ENCODE assay signal across 18 cellular contexts in the genomic region with DNA sequence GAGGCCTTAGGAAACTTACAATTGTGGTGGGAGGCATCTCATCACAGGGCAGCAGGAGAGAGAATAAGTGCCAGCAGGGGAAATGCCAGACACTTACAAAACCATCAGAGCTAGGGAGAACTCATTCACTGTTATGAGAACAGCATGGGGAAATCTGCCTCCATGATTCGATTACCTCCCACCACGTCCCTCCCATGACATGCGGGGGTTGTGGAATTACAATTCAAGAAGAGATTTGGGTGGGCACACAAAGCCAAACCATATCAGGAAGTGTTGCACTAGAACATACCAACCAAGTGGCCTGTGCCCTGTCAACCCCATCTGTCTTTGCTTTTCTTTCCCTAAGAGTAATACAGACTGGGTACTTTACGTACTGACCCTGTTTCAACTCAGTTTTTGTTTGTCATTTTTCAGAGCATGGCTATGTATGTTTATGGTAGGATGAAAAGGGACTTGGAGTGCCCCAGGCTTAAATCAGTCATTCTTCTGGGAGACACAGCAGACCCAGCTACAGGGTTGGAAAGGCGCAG. TPM values are rescaled to one million over a fixed set of nuclear protein-coding genes. Genes with fewer than 3 reads are reported as not detected.
DNase-seq lines count a peak whose midpoint lies in the region; TF ChIP-seq lines count a peak whose summit lies in the region.
"Had no signal": no experiment of that assay in that cellular context is flagged by ENCODE, and none has a peak within 500 bp of the region (broad histone marks: within the 10 kb centered on the region; RNA-seq: fewer than 3 reads in every experiment).

No MANE protein-coding gene starts in this region.

- DNase-seq in CD1c-positive myeloid dendritic cell (ENCODE audit: extremely low spot score) (peak; percentile 14), fibroblast of gingiva (ENCODE audit: low read depth) (peak; percentile 41), nephron progenitor cell (no peak), A673 (ENCODE audit: low spot score) (no peak), GM13976 (ENCODE audit: low spot score) (no peak), SW 1271 (lab: John Stamatoyannopoulos, UW) (no peak), GOT3 (lab: John Stamatoyannopoulos, UW) (no peak)
- DNase-seq: ACHN; CD4-positive, alpha-beta memory T cell; DMS79; GM23248; NCI-H1048; NCI-H2081; NCI-H2227 treated with DMSO at 0.1 percent for 48 hours; NCI-H524 had no signal

- CTCF ChIA-PET in A673 (lab: Charles Lee) = no interaction called here

- H3K4me1 ChIP-seq in stomach smooth muscle (ENCODE audit: control insufficient read depth, insufficient read depth, low read length) (peaks cover 22% of the 10 kb centered on the region), A673 (ENCODE audit: insufficient read depth, low read length, poor library complexity, severe bottlenecking) (no peaks in the 10 kb centered on the region)

- H3K4me1 Mint-ChIP-seq in nephron progenitor cell = peaks cover 8% of the 10 kb centered on the region
- H3K4me1 Mint-ChIP-seq: B cell had no signal

- no peak overlapping the region for H3K4me3 Mint-ChIP-seq in nephron progenitor cell
- H3K4me3 Mint-ChIP-seq: B cell; CD4-positive, alpha-beta memory T cell had no signal

- no TSS peak for BruUV-seq in A673 (replicated peaks; lab: Mats Ljungman, UMichigan)

- TF ChIP-seq CTCF in nephron progenitor cell (IDR thresholded peaks at IDR 0.05) (no peak), A673 (conservative IDR thresholded peaks at IDR 0.05; ENCODE audit: low read depth, low read length) (no peak), GM13976 (IDR thresholded peaks at IDR 0.05; ENCODE audit: borderline replicate concordance, control extremely low read depth, extremely low read depth, insufficient read depth, missing control alignments) (no peak)

- peak overlapping the region in 1 of 2 donors; percentile 36 for H3K9ac ChIP-seq in stomach smooth muscle (ENCODE audit: low read length in 2 of 2)
- H3K9ac ChIP-seq: GM23248 had no signal

- peaks cover 17% of the 10 kb centered on the region for H3K9me3 Mint-ChIP-seq in nephron progenitor cell

- POLR2A ChIA-PET in A673 (lab: Charles Lee; ENCODE audit: low non-redundant PET) = no interaction called here

- H3K27me3 Mint-ChIP-seq in nephron progenitor cell (ENCODE audit: low read depth, poor library complexity) = peaks cover 10% of the 10 kb centered on the region
- H3K27me3 Mint-ChIP-seq: B cell; CD4-positive, alpha-beta memory T cell had no signal

- H3K27me3 ChIP-seq in stomach smooth muscle (ENCODE audit: control insufficient read depth in 1 of 2, insufficient read depth in 2 of 2, low read length in 2 of 2) = no peaks in the 10 kb centered on the region
- no peaks in the 10 kb centered on the region for H3K27me3 ChIP-seq in A673 (replicated peaks; ENCODE audit: insufficient read depth, low read depth, low read length, poor library complexity)
- H3K27me3 ChIP-seq: SJSA1 had no signal

- H3K27ac ChIP-seq in stomach smooth muscle (ENCODE audit: low read length) (peak overlapping the region; percentile 91), A673 (ENCODE audit: low read depth, low read length, poor library complexity, severe bottlenecking) (no peak overlapping the region)
- H3K27ac ChIP-seq: GM23248, SJSA1 had no signal

- intact Hi-C loops in A673 (cut with micrococcal nuclease; ENCODE audit: unreplicated experiment) = no loop called here

- H3K4me3 ChIP-seq in stomach smooth muscle (ENCODE audit: low read length in 2 of 2) = no peak overlapping the region
- H3K4me3 ChIP-seq in A673 (ENCODE audit: low read depth, low read length, poor library complexity, severe bottlenecking) = no peak overlapping the region
- H3K4me3 ChIP-seq: GM23248, SJSA1 had no signal

- H3K36me3 ChIP-seq in stomach smooth muscle (ENCODE audit: control insufficient read depth in 2 of 2, insufficient read depth in 2 of 2, low read length in 2 of 2) (peaks cover 54 to 75% of the 10 kb centered on the region in 2 donors), A673 (ENCODE audit: insufficient read depth, low read length, poor library complexity, severe bottlenecking) (no peaks in the 10 kb centered on the region)
- H3K36me3 ChIP-seq: SJSA1 had no signal

- in situ Hi-C loops in GM13976 (cut with MboI; ENCODE audit: low sequenced_read_pairs, unreplicated experiment) = no loop called here

- H3K36me3 Mint-ChIP-seq in nephron progenitor cell (ENCODE audit: low read depth) = peaks cover 11% of the 10 kb centered on the region

- peak overlapping the region; percentile 26 for H3K27ac Mint-ChIP-seq in nephron progenitor cell
- H3K27ac Mint-ChIP-seq: B cell had no signal

- H3K9me3 ChIP-seq in stomach smooth muscle (ENCODE audit: control insufficient read depth in 2 of 2, low read length in 2 of 2) = peaks cover 0 to 8% of the 10 kb centered on the region in 2 donors
- no peaks in the 10 kb centered on the region for H3K9me3 ChIP-seq in A673 (ENCODE audit: low read depth, low read length, poor library complexity, severe bottlenecking)

RNA-seq across cellular contexts. Expression of gene TGFBR1, which starts 58.3 kb away (rescaled TPM):
- 3.5 and 6.1 TPM in 2 replicates for total RNA-seq in A673 (2021)

Comparison
In these comparisons a context has a peak if more than half of its experiments do, and no peak if none do; other contexts are left out.
1. DNase-seq: peak in CD1c-positive myeloid dendritic cell (single experiment) and fibroblast of gingiva (single experiment); none in nephron progenitor cell (single experiment), A673 (single experiment), GM13976 (single experiment), SW 1271 (0 of 2) and GOT3 (single experiment).